ENCODE assay signal across 13 cellular contexts in the genomic region with DNA sequence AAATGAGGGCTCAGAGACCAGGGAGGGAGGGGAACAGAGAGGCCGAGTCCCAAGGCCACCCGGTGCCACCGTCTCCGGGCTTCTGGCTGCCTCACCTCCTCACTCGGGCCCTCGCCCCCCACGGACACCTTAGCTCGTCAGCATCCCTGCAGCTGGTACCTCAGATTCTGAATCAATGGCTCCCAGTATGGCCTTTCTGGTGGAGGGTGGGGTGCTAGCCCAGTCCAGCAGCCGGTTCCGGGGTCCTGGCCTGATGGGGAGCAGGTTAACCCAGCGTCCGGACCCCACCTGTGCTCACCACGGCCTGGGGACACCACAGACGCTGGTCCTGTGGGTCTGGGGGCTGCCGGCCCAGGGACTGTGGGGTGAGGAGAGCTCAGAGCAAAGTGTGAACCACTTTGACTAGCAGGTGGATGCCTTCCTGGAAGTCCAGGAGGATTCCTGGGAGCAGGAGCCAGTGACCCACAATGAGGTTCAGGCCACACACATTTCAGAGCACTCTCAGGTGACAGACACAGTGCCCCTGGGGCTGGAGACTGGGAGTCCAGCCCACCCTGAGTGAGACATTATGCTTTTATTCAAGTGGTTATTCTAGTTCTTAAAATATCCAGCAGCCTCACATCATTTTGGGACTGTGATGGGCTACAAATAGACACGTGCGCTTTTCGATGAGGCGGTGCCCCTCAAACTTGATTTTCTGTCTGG. TPM values are rescaled to one million over a fixed set of nuclear protein-coding genes. Genes with fewer than 3 reads are reported as not detected.
A peak's percentile ranks its signal among the peaks of the same experiment; 100 is the strongest.
DNase-seq lines count a peak whose midpoint lies in the region; ATAC-seq and FAIRE-seq lines count a peak whose summit lies in the region.
"Had no signal": no experiment of that assay in that cellular context is flagged by ENCODE, and none has a peak within 500 bp of the region (broad histone marks: within the 10 kb centered on the region; RNA-seq: fewer than 3 reads in every experiment).

No MANE protein-coding gene starts in this region.

- peak overlapping the region; percentile 69 for H3K4me3 Mint-ChIP-seq in activated T-cell treated with anti-CD3 and anti-CD28 coated beads, Interleukin-2, amount 50 U/mL, for 24 hours

- H3K4me3 ChIP-seq in right cardiac atrium (ENCODE audit: low read length) (no peak overlapping the region), urinary bladder (ENCODE audit: low read depth, low read length) (no peak overlapping the region)

- no peak for FAIRE-seq in GM19239 (lab: Jason Lieb, UNC)
- FAIRE-seq: D721Med had no signal

- H3K27ac ChIP-seq in right cardiac atrium (ENCODE audit: low read length) (no peak overlapping the region), urinary bladder (ENCODE audit: low read depth) (peak overlapping the region; percentile 43)

- H3K27ac Mint-ChIP-seq in activated T-cell treated with anti-CD3 and anti-CD28 coated beads, Interleukin-2, amount 50 U/mL, for 24 hours, result peak overlapping the region; percentile 96

- no peaks in the 10 kb centered on the region for H3K27me3 Mint-ChIP-seq in activated T-cell treated with anti-CD3 and anti-CD28 coated beads, Interleukin-2, amount 50 U/mL, for 24 hours

- DNase-seq in cardiac septum (ENCODE audit: low spot score), result peak; percentile 71
- no peak for DNase-seq in right cardiac atrium
- DNase-seq in activated T-cell treated with anti-CD3 and anti-CD28 coated beads, Interleukin-2, amount 50 U/mL, for 24 hours, result peak; percentile 54
- peak; percentile 37 for DNase-seq in left lobe of liver (ENCODE audit: low spot score)
- no peak for DNase-seq in foreskin melanocyte
- DNase-seq in GM19239 (ENCODE audit: insufficient read length, low spot score), result no peak
- DNase-seq: cortex of kidney; Kasumi-1; NK-92 treated with Interleukin-12 subunit alpha and Interleukin-12 subunit beta, amount 100 ng/mL, for 24 hours; retina had no signal

- no peaks in the 10 kb centered on the region for H3K9me3 ChIP-seq in right cardiac atrium (ENCODE audit: control insufficient read depth, low read length)

- ATAC-seq in right cardiac atrium (no peak), left lobe of liver (no peak), GM19463 (IDR thresholded peaks at IDR 0.05; ENCODE audit: unreplicated experiment) (no peak)

- intact Hi-C loops in cardiac septum (cut with DNase I) (no loop called here), right cardiac atrium (cut with DNase I) (no loop called here)

- H3K9me3 Mint-ChIP-seq in activated T-cell treated with anti-CD3 and anti-CD28 coated beads, Interleukin-2, amount 50 U/mL, for 24 hours, result no peaks in the 10 kb centered on the region

- 84% methylated on average over 19 of the region's 19 CpGs for WGBS in right cardiac atrium
- WGBS in urinary bladder, result 80% methylated on average over 19 of the region's 19 CpGs

- peaks cover 84% of the 10 kb centered on the region for H3K4me1 Mint-ChIP-seq in activated T-cell treated with anti-CD3 and anti-CD28 coated beads, Interleukin-2, amount 50 U/mL, for 24 hours (ENCODE audit: low read depth)

- H3K4me1 ChIP-seq in right cardiac atrium (ENCODE audit: control insufficient read depth, insufficient read depth, low read length) (no peaks in the 10 kb centered on the region), urinary bladder (ENCODE audit: insufficient read depth) (no peaks in the 10 kb centered on the region)

- peaks cover 54% of the 10 kb centered on the region for H3K36me3 Mint-ChIP-seq in activated T-cell treated with anti-CD3 and anti-CD28 coated beads, Interleukin-2, amount 50 U/mL, for 24 hours (ENCODE audit: low read depth)

- no peaks in the 10 kb centered on the region for H3K36me3 ChIP-seq in urinary bladder (ENCODE audit: insufficient read depth)

- H3K27me3 ChIP-seq in right cardiac atrium (ENCODE audit: control insufficient read depth, insufficient read depth), result no peaks in the 10 kb centered on the region

RNA-seq across cellular contexts. Expression of a gene that starts 53.3 kb away (rescaled TPM):
- 0.73 TPM for total RNA-seq in cardiac septum
- total RNA-seq in right cardiac atrium, result 1 to 10 TPM in 2 of 4 donors, under 1 TPM in 2; 0.17 to 3.7 (median 1.6) TPM
- polyA plus RNA-seq in right cardiac atrium, result 0.41 TPM
- 0.81 TPM for total RNA-seq in left lobe of liver
- 6.7 TPM for total RNA-seq in urinary bladder
- 6.5 TPM for polyA plus RNA-seq in urinary bladder

Comparison
In these comparisons a context has a peak if more than half of its experiments do, and no peak if none do; other contexts are left out.
1. DNase-seq: peak in cardiac septum (single experiment), activated T-cell treated with anti-CD3 and anti-CD28 coated beads, Interleukin-2, amount 50 U/mL, for 24 hours (single experiment) and left lobe of liver (single experiment); none in right cardiac atrium (0 of 3), foreskin melanocyte (single experiment) and GM19239 (single experiment).